25 cellular contexts compared by ENCODE assay signal in genomic region chr7:12244694-12245093, GRCh38.
"Had no signal": no experiment of that assay in that cellular context is flagged by ENCODE, and none has a peak within 500 bp of the region (broad histone marks: within the 10 kb centered on the region; RNA-seq: fewer than 3 reads in every experiment).

No MANE protein-coding gene starts in this region.

- H3K9me3 ChIP-seq: ascending aorta, left lung, lower lobe of right lung, right atrium auricular region, thyroid gland, upper lobe of right lung had no signal

- H3K36me3 Mint-ChIP-seq: stimulated activated memory B cell treated with anti-CD40 and anti-IgM and Interleukin-4, amounts not matched to agents 10 μg/mL and 1 μg/mL and 100 μg/mL, for 72 hours had no signal

- H3K4me3 ChIP-seq: ascending aorta, coronary artery, dorsolateral prefrontal cortex, left lung, lower lobe of right lung, neural progenitor cell, right atrium auricular region, smooth muscle cell, thyroid gland, upper lobe of right lung had no signal

- DNase-seq: activated CD4-positive, alpha-beta T cell treated with anti-CD3 and anti-CD28 coated beads for 36 hours; activated CD4-positive, CD25-positive, alpha-beta regulatory T cell; activated effector memory CD4-positive, alpha-beta T cell treated with anti-CD3 and anti-CD28 coated beads, Interleukin-2, amount 50 U/mL, for 16 hours; activated naive CD4-positive, alpha-beta T cell treated with anti-CD3 and anti-CD28 coated beads, Interleukin-2, amount 10 ng/mL, durations not matched to agents 7 days and 5 days; activated naive CD8-positive, alpha-beta T cell treated with anti-CD3 and anti-CD28 coated beads, Interleukin-2, amount 10 ng/mL, durations not matched to agents 7 days and 5 days; dorsolateral prefrontal cortex; effector memory CD4-positive, alpha-beta T cell; kidney glomerular epithelial cell; naive thymus-derived CD8-positive, alpha-beta T cell; occipital lobe; stimulated activated CD4-positive, alpha-beta T cell treated with anti-CD3 and anti-CD28 coated beads, Interleukin-1b, Interleukin-23, amount 100 ng/mL, for 48 hours; stimulated activated CD4-positive, alpha-beta T cell treated with anti-CD3 and anti-CD28 coated beads, Interleukin-4, amount 100 ng/mL, for 4 hours; stimulated activated CD8-positive, alpha-beta memory T cell treated with anti-CD3 and anti-CD28 coated beads, Interleukin-4, amount 100 ng/mL, for 48 hours; stimulated activated naive CD8-positive, alpha-beta T cell treated with anti-CD3 and anti-CD28 coated beads, Interleukin-15, amount 100 ng/mL, for 72 hours had no signal

- H3K36me3 ChIP-seq: ascending aorta, brain microvascular endothelial cell, left lung, lower lobe of right lung, neural progenitor cell, right atrium auricular region, thyroid gland, upper lobe of right lung had no signal

- H3K27ac Mint-ChIP-seq: activated CD4-positive, alpha-beta T cell treated with anti-CD3 and anti-CD28 coated beads for 36 hours; activated naive CD4-positive, alpha-beta T cell treated with anti-CD3 and anti-CD28 coated beads, Interleukin-2, amount 10 ng/mL, durations not matched to agents 7 days and 5 days; activated naive CD8-positive, alpha-beta T cell treated with anti-CD3 and anti-CD28 coated beads, Interleukin-2, amount 10 ng/mL, durations not matched to agents 7 days and 5 days; neural progenitor cell; stimulated activated memory B cell treated with anti-CD40 and anti-IgM and Interleukin-4, amounts not matched to agents 10 μg/mL and 1 μg/mL and 100 μg/mL, for 72 hours; stimulated activated naive CD8-positive, alpha-beta T cell treated with anti-CD3 and anti-CD28 coated beads, Interleukin-15, amount 100 ng/mL, for 72 hours had no signal

- H3K4me3 Mint-ChIP-seq: activated CD4-positive, alpha-beta T cell treated with anti-CD3 and anti-CD28 coated beads for 36 hours; activated naive CD4-positive, alpha-beta T cell treated with anti-CD3 and anti-CD28 coated beads, Interleukin-2, amount 10 ng/mL, durations not matched to agents 7 days and 5 days; activated naive CD8-positive, alpha-beta T cell treated with anti-CD3 and anti-CD28 coated beads, Interleukin-2, amount 10 ng/mL, durations not matched to agents 7 days and 5 days; naive thymus-derived CD8-positive, alpha-beta T cell; neural progenitor cell; stimulated activated memory B cell treated with anti-CD40 and anti-IgM and Interleukin-4, amounts not matched to agents 10 μg/mL and 1 μg/mL and 100 μg/mL, for 72 hours; stimulated activated naive CD8-positive, alpha-beta T cell treated with anti-CD3 and anti-CD28 coated beads, Interleukin-15, amount 100 ng/mL, for 72 hours had no signal

- H3K27me3 Mint-ChIP-seq: activated CD4-positive, alpha-beta T cell treated with anti-CD3 and anti-CD28 coated beads for 36 hours; activated naive CD4-positive, alpha-beta T cell treated with anti-CD3 and anti-CD28 coated beads, Interleukin-2, amount 10 ng/mL, durations not matched to agents 7 days and 5 days; activated naive CD8-positive, alpha-beta T cell treated with anti-CD3 and anti-CD28 coated beads, Interleukin-2, amount 10 ng/mL, durations not matched to agents 7 days and 5 days; naive thymus-derived CD8-positive, alpha-beta T cell; stimulated activated naive CD8-positive, alpha-beta T cell treated with anti-CD3 and anti-CD28 coated beads, Interleukin-15, amount 100 ng/mL, for 72 hours had no signal

- H3K9me3 Mint-ChIP-seq: neural progenitor cell; stimulated activated memory B cell treated with anti-CD40 and anti-IgM and Interleukin-4, amounts not matched to agents 10 μg/mL and 1 μg/mL and 100 μg/mL, for 72 hours; stimulated activated naive CD8-positive, alpha-beta T cell treated with anti-CD3 and anti-CD28 coated beads, Interleukin-15, amount 100 ng/mL, for 72 hours had no signal

- H3K27ac ChIP-seq: ascending aorta, brain microvascular endothelial cell, coronary artery, dorsolateral prefrontal cortex, left lung, lower lobe of right lung, neural progenitor cell, right atrium auricular region, thyroid gland, upper lobe of right lung had no signal

- H3K27me3 ChIP-seq: ascending aorta, brain microvascular endothelial cell, dorsolateral prefrontal cortex, left lung, neural progenitor cell, right atrium auricular region, thyroid gland, upper lobe of right lung had no signal

- H3K4me1 Mint-ChIP-seq: neural progenitor cell had no signal

- H3K4me1 ChIP-seq: ascending aorta, left lung, lower lobe of right lung, neural progenitor cell, right atrium auricular region, thyroid gland, upper lobe of right lung had no signal

- ATAC-seq: activated CD4-positive, alpha-beta T cell treated with anti-CD3 and anti-CD28 coated beads for 36 hours; naive thymus-derived CD8-positive, alpha-beta T cell; stimulated activated memory B cell treated with anti-CD40 and anti-IgM and Interleukin-4, amounts not matched to agents 10 μg/mL and 1 μg/mL and 100 μg/mL, for 72 hours; stimulated activated naive CD8-positive, alpha-beta T cell treated with anti-CD3 and anti-CD28 coated beads, Interleukin-15, amount 100 ng/mL, for 72 hours had no signal
